ENCODE assay signal across 18 cellular contexts in genomic region chr1:22256213-22256512, GRCh38.
A peak's percentile ranks its signal among the peaks of the same experiment; 100 is the strongest.
DNase-seq lines count a peak whose midpoint lies in the region; ATAC-seq, FAIRE-seq and TF ChIP-seq lines count a peak whose summit lies in the region.
"Had no signal": no experiment of that assay in that cellular context is flagged by ENCODE, and none has a peak within 500 bp of the region (broad histone marks: within the 10 kb centered on the region; RNA-seq: fewer than 3 reads in every experiment).

No MANE protein-coding gene starts in this region.

- H3K27me3 Mint-ChIP-seq in astrocyte (ENCODE audit: low read depth, unreplicated experiment) (peaks cover 6% of the 10 kb centered on the region), mesothelial cell of epicardium (ENCODE audit: low read depth) (no peaks in the 10 kb centered on the region), CD14-positive monocyte (ENCODE audit: low read depth in 3 of 3) (peaks cover 5 to 19% (median 6%) of the 10 kb centered on the region in 3 donors)

- no peak for TF ChIP-seq CTCF in astrocyte (IDR thresholded peaks at IDR 0.05; ENCODE audit: insufficient read depth, low read depth, low read length)
- TF ChIP-seq CTCF in mesothelial cell of epicardium (IDR thresholded peaks at IDR 0.05; ENCODE audit: unreplicated experiment), result no peak
- no peak for TF ChIP-seq CTCF in transverse colon (IDR thresholded peaks at IDR 0.05)
- no peak for TF ChIP-seq CTCF in CD14-positive monocyte (IDR thresholded peaks at IDR 0.05)
- TF ChIP-seq CTCF in prostate gland (IDR thresholded peaks at IDR 0.05), result no peak

- H3K36me3 ChIP-seq in astrocyte (ENCODE audit: insufficient read depth, low read length) (no peaks in the 10 kb centered on the region), transverse colon (no peaks in the 10 kb centered on the region), prostate gland (no peaks in the 10 kb centered on the region)

- peak overlapping the region; percentile 12 for H3K27ac Mint-ChIP-seq in astrocyte (ENCODE audit: unreplicated experiment)
- H3K27ac Mint-ChIP-seq in mesothelial cell of epicardium, result peak overlapping the region; percentile 92
- H3K27ac Mint-ChIP-seq in CD14-positive monocyte, result no peak overlapping the region

- intact Hi-C loops in transverse colon (cut with DNase I; ENCODE audit: low total_unique reads) (no loop called here), CD14-positive monocyte (cut with micrococcal nuclease) (no loop called here), left colon (cut with DNase I, micrococcal nuclease) (no loop called here), prostate gland (cut with DNase I) (no loop called here)

- H3K4me2 ChIP-seq in astrocyte (ENCODE audit: low read length), result no peak overlapping the region
- H3K4me2 ChIP-seq: PC-9, SK-N-SH had no signal

- no peak overlapping the region for H3K4me3 Mint-ChIP-seq in astrocyte (ENCODE audit: unreplicated experiment)
- no peak overlapping the region for H3K4me3 Mint-ChIP-seq in mesothelial cell of epicardium
- no peak overlapping the region for H3K4me3 Mint-ChIP-seq in CD14-positive monocyte

- H3K36me3 Mint-ChIP-seq in astrocyte (ENCODE audit: low read depth, unreplicated experiment), result no peaks in the 10 kb centered on the region
- no peaks in the 10 kb centered on the region for H3K36me3 Mint-ChIP-seq in mesothelial cell of epicardium
- H3K36me3 Mint-ChIP-seq in CD14-positive monocyte, result no peaks in the 10 kb centered on the region

- in situ Hi-C loops in transverse colon (cut with MboI; ENCODE audit: low pct_ligation_motif_present in 1 of 4, low pct_unique_long_range_greater_than_20kb in 1 of 4, low sequenced_read_pairs in 3 of 4), result no loop called here

- no peaks in the 10 kb centered on the region for H4K20me1 ChIP-seq in astrocyte (ENCODE audit: insufficient read depth, low read length)

- no peak overlapping the region for H3K9ac ChIP-seq in astrocyte (ENCODE audit: low read length)
- H3K9ac ChIP-seq: SK-N-SH had no signal

- no peak overlapping the region for H2AFZ ChIP-seq in astrocyte (ENCODE audit: low read depth, low read length)
- H2AFZ ChIP-seq: PC-9 had no signal

- DNase-seq in NCI-H1092 (lab: John Stamatoyannopoulos, UW), result peak; percentile 29
- no peak for DNase-seq in NCI-H1092 treated with DMSO at 0.1 percent for 48 hours (lab: John Stamatoyannopoulos, UW)
- DNase-seq in astrocyte (ENCODE audit: low read depth), result no peak
- no peak for DNase-seq in mesothelial cell of epicardium (ENCODE audit: low spot score in 2 of 2, unreplicated experiment in 2 of 2)
- no peak for DNase-seq in transverse colon
- no peak for DNase-seq in CD14-positive monocyte (ENCODE audit: low spot score)
- DNase-seq in left colon, result no peak
- DNase-seq in prostate gland (ENCODE audit: low spot score), result no peak
- DNase-seq: C1 segment of cervical spinal cord, Calu3, GF-D8, GOT3, Karpas-422, NCI-H1417 treated with DMSO at 0.1 percent for 48 hours, NCI-H2227 treated with DMSO at 0.1 percent for 48 hours, NCI-H526, PC-9, SK-N-SH had no signal

- H3K27ac ChIP-seq in astrocyte (ENCODE audit: low read depth, low read length) (no peak overlapping the region), transverse colon (peak overlapping the region; percentile 45 to 79 (median 54)), prostate gland (no peak overlapping the region)
- H3K27ac ChIP-seq: PC-9 had no signal

- ATAC-seq in left colon, result no peak

- H3K27me3 ChIP-seq in astrocyte (ENCODE audit: insufficient read depth, low read length) (peaks cover 12% of the 10 kb centered on the region), transverse colon (no peaks in the 10 kb centered on the region), prostate gland (replicated peaks; ENCODE audit: insufficient read depth) (no peaks in the 10 kb centered on the region)

- no peak overlapping the region for H3K4me3 ChIP-seq in astrocyte (ENCODE audit: insufficient read depth, low read depth, low read length)
- no peak overlapping the region for H3K4me3 ChIP-seq in transverse colon
- no peak overlapping the region for H3K4me3 ChIP-seq in prostate gland
- H3K4me3 ChIP-seq: PC-9 had no signal

- TF ChIP-seq POLR2A in transverse colon (IDR thresholded peaks at IDR 0.05) (no peak), prostate gland (IDR thresholded peaks at IDR 0.05) (no peak)

- H3K4me1 Mint-ChIP-seq in astrocyte (ENCODE audit: low read depth, unreplicated experiment) (peaks cover 54% of the 10 kb centered on the region), mesothelial cell of epicardium (peaks cover 54% of the 10 kb centered on the region), CD14-positive monocyte (peaks cover 4% of the 10 kb centered on the region)

- no peak for FAIRE-seq in astrocyte (lab: Jason Lieb, UNC)

- no peak for TF ChIP-seq EP300 in transverse colon (IDR thresholded peaks at IDR 0.05; ENCODE audit: low read depth)

- H3K9me3 ChIP-seq in astrocyte (ENCODE audit: insufficient read depth, low read depth, low read length) (no peaks in the 10 kb centered on the region), transverse colon (no peaks in the 10 kb centered on the region), prostate gland (no peaks in the 10 kb centered on the region)
- H3K9me3 ChIP-seq: SK-N-SH had no signal

- peaks cover 5% of the 10 kb centered on the region for H3K4me1 ChIP-seq in astrocyte (ENCODE audit: insufficient read depth, low read length)
- peaks cover 0 to 59% (median 26%) of the 10 kb centered on the region in 4 donors for H3K4me1 ChIP-seq in transverse colon
- H3K4me1 ChIP-seq in prostate gland (replicated peaks), result peaks cover 19% of the 10 kb centered on the region

- H3K79me2 ChIP-seq in astrocyte (ENCODE audit: insufficient read depth, low read length), result no peaks in the 10 kb centered on the region

- WGBS in transverse colon (ENCODE audit: low coverage in 1 of 2), 2 donors, result 67% methylated on average over 3 of the region's 3 CpGs; no CpG with 5 or more reads in 1 of the 2 donors
- 92% methylated on average over 3 of the region's 3 CpGs for WGBS in prostate gland

- no peaks in the 10 kb centered on the region for H3K9me3 Mint-ChIP-seq in astrocyte (ENCODE audit: unreplicated experiment)
- no peaks in the 10 kb centered on the region for H3K9me3 Mint-ChIP-seq in mesothelial cell of epicardium
- peaks cover 0 to 3% (median 0%) of the 10 kb centered on the region in 7 donors for H3K9me3 Mint-ChIP-seq in CD14-positive monocyte

Comparison
In these comparisons a context has a peak if more than half of its experiments do, and no peak if none do; other contexts are left out.
1. H3K27ac ChIP-seq: peak in transverse colon (4 of 4); none in astrocyte (single experiment) and prostate gland (0 of 2).
2. H3K27ac Mint-ChIP-seq: peak in astrocyte (single experiment) and mesothelial cell of epicardium (single experiment); none in CD14-positive monocyte (0 of 7).